ENCODE assay signal across 1 cellular context in genomic region chr22:29550005-29550404, GRCh38.
TF ChIP-seq lines count a peak whose summit lies in the region.

No MANE protein-coding gene starts in this region.

TF ChIP-seq in HepG2, 621 proteins besides CTCF, POLR2A, EP300 and RAD21:
- TF ChIP-seq, protein P1, sequence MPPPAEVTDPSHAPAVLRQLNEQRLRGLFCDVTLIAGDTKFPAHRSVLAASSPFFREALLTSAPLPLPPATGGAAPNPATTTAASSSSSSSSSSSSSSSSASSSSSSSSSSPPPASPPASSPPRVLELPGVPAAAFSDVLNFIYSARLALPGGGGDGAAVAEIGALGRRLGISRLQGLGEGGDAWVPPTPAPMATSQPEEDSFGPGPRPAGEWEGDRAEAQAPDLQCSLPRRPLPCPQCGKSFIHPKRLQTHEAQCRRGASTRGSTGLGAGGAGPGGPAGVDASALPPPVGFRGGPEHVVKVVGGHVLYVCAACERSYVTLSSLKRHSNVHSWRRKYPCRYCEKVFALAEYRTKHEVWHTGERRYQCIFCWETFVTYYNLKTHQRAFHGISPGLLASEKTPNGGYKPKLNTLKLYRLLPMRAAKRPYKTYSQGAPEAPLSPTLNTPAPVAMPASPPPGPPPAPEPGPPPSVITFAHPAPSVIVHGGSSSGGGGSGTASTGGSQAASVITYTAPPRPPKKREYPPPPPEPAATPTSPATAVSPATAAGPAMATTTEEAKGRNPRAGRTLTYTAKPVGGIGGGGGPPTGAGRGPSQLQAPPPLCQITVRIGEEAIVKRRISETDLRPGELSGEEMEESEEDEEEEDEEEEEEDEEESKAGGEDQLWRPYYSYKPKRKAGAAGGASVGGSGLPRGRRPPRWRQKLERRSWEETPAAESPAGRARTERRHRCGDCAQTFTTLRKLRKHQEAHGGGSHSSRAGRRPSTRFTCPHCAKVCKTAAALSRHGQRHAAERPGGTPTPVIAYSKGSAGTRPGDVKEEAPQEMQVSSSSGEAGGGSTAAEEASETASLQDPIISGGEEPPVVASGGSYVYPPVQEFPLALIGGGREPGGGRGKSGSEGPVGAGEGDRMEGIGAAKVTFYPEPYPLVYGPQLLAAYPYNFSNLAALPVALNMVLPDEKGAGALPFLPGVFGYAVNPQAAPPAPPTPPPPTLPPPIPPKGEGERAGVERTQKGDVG (CRISPR knock-in tag; IDR thresholded peaks at IDR 0.05; ENCODE audit: borderline replicate concordance): no peak
- TF ChIP-seq ZNF629 (CRISPR knock-in tag; conservative IDR thresholded peaks at IDR 0.05): peak; percentile 54; the same call in 1 of the 2 replicates
